ENCODE assay signal across 19 cellular contexts in genomic region chrX:118174516-118174915, GRCh38. TPM values are rescaled to one million over a fixed set of nuclear protein-coding genes. Genes with fewer than 3 reads are reported as not detected.
DNase-seq lines count a peak whose midpoint lies in the region; ATAC-seq, FAIRE-seq and TF ChIP-seq lines count a peak whose summit lies in the region.
"Had no signal": no experiment of that assay in that cellular context is flagged by ENCODE, and none has a peak within 500 bp of the region (broad histone marks: within the 10 kb centered on the region; RNA-seq: fewer than 3 reads in every experiment).

No MANE protein-coding gene starts in this region.

- DNase-seq in astrocyte (ENCODE audit: low read depth) (no peak), pancreas (no peak), NCI-H128 (lab: John Stamatoyannopoulos, UW; ENCODE audit: unreplicated experiment) (no peak), left colon (no peak)
- DNase-seq: ACHN; BE2C; C1 segment of cervical spinal cord; Caco-2; CD4-positive, CD25-positive, alpha-beta regulatory T cell; CD8-positive, alpha-beta memory T cell; DMS79 treated with DMSO at 0.1 percent for 48 hours; GF-D8; H9 had no signal

- no peak overlapping the region for H3K4me3 Mint-ChIP-seq in astrocyte (ENCODE audit: unreplicated experiment)
- H3K4me3 Mint-ChIP-seq: CD4-positive, CD25-positive, alpha-beta regulatory T cell; CD8-positive, alpha-beta memory T cell; H9 had no signal

- WGBS in gastroesophageal sphincter (ENCODE audit: low coverage in 1 of 2), 2 donors: 31 to 45% methylated on average over 2 of the region's 2 CpGs
- 28% methylated on average over 2 of the region's 2 CpGs for WGBS in liver
- WGBS in pancreas, 2 donors: 15 to 21% methylated on average over 2 of the region's 2 CpGs

- FAIRE-seq in astrocyte (lab: Jason Lieb, UNC) (peak; percentile 81), pancreas (lab: Jason Lieb, UNC) (no peak)
- FAIRE-seq: A204.1, H1 had no signal

- H3K4me1 Mint-ChIP-seq in astrocyte (ENCODE audit: low read depth, unreplicated experiment): no peaks in the 10 kb centered on the region
- H3K4me1 Mint-ChIP-seq: CD4-positive, CD25-positive, alpha-beta regulatory T cell; CD8-positive, alpha-beta memory T cell had no signal

- no peak for TF ChIP-seq POLR2A in gastroesophageal sphincter (IDR thresholded peaks at IDR 0.05)

- TF ChIP-seq RAD21 in liver (IDR thresholded peaks at IDR 0.05): no peak

- peaks cover 4% of the 10 kb centered on the region for H3K27me3 Mint-ChIP-seq in astrocyte (ENCODE audit: low read depth, unreplicated experiment)
- H3K27me3 Mint-ChIP-seq: CD4-positive, CD25-positive, alpha-beta regulatory T cell; CD8-positive, alpha-beta memory T cell had no signal

- H4K20me1 ChIP-seq in astrocyte (ENCODE audit: insufficient read depth, low read length): no peaks in the 10 kb centered on the region

- H3K9me3 Mint-ChIP-seq in astrocyte (ENCODE audit: unreplicated experiment): no peaks in the 10 kb centered on the region
- H3K9me3 Mint-ChIP-seq: CD8-positive, alpha-beta memory T cell had no signal

- no peak overlapping the region for H3K4me2 ChIP-seq in astrocyte (ENCODE audit: low read length)

- H3K79me2 ChIP-seq in astrocyte (ENCODE audit: insufficient read depth, low read length): no peaks in the 10 kb centered on the region

- no peak overlapping the region for H3K27ac Mint-ChIP-seq in astrocyte (ENCODE audit: unreplicated experiment)
- H3K27ac Mint-ChIP-seq: CD4-positive, CD25-positive, alpha-beta regulatory T cell; CD8-positive, alpha-beta memory T cell; H9 had no signal

- no peak overlapping the region for H3K4me3 ChIP-seq in astrocyte (ENCODE audit: insufficient read depth, low read depth, low read length)
- no peak overlapping the region for H3K4me3 ChIP-seq in gastroesophageal sphincter
- no peak overlapping the region for H3K4me3 ChIP-seq in liver (ENCODE audit: low read depth in 1 of 3, low read length in 3 of 3)
- H3K4me3 ChIP-seq in pancreas: no peak overlapping the region

- intact Hi-C loops in pancreas (cut with DNase I) (no loop called here), left colon (cut with DNase I, micrococcal nuclease) (no loop called here)

- no peak overlapping the region for H3K9ac ChIP-seq in astrocyte (ENCODE audit: low read length)
- H3K9ac ChIP-seq in liver (ENCODE audit: low read depth in 1 of 2, low read length in 2 of 2): no peak overlapping the region

- no peaks in the 10 kb centered on the region for H3K4me1 ChIP-seq in astrocyte (ENCODE audit: insufficient read depth, low read length)
- no peaks in the 10 kb centered on the region for H3K4me1 ChIP-seq in gastroesophageal sphincter
- H3K4me1 ChIP-seq in liver (ENCODE audit: control insufficient read depth in 4 of 4, insufficient read depth in 4 of 4, low read length in 3 of 4): peaks cover 0 to 4% (median 0%) of the 10 kb centered on the region in 4 donors
- H3K4me1 ChIP-seq in pancreas: peaks cover 0 to 2% (median 0%) of the 10 kb centered on the region in 3 donors
- H3K4me1 ChIP-seq: BE2C had no signal

- H3K27ac ChIP-seq in astrocyte (ENCODE audit: low read depth, low read length): no peak overlapping the region
- no peak overlapping the region for H3K27ac ChIP-seq in gastroesophageal sphincter
- no peak overlapping the region for H3K27ac ChIP-seq in liver (ENCODE audit: low read depth in 1 of 2, low read length in 2 of 2)
- no peak overlapping the region for H3K27ac ChIP-seq in pancreas

- no peak for TF ChIP-seq EP300 in gastroesophageal sphincter (IDR thresholded peaks at IDR 0.05)

- H3K36me3 ChIP-seq in astrocyte (ENCODE audit: insufficient read depth, low read length) (no peaks in the 10 kb centered on the region), gastroesophageal sphincter (no peaks in the 10 kb centered on the region), liver (ENCODE audit: control insufficient read depth in 4 of 4, insufficient read depth in 3 of 4, low read depth in 1 of 4, low read length in 3 of 4) (no peaks in the 10 kb centered on the region), pancreas (no peaks in the 10 kb centered on the region)
- H3K36me3 ChIP-seq: BE2C had no signal

- no peaks in the 10 kb centered on the region for H3K36me3 Mint-ChIP-seq in astrocyte (ENCODE audit: low read depth, unreplicated experiment)
- H3K36me3 Mint-ChIP-seq: CD4-positive, CD25-positive, alpha-beta regulatory T cell; CD8-positive, alpha-beta memory T cell had no signal

- H3K27me3 ChIP-seq in astrocyte (ENCODE audit: insufficient read depth, low read length): no peaks in the 10 kb centered on the region
- no peaks in the 10 kb centered on the region for H3K27me3 ChIP-seq in gastroesophageal sphincter
- no peaks in the 10 kb centered on the region for H3K27me3 ChIP-seq in liver (ENCODE audit: control insufficient read depth in 4 of 4, insufficient read depth in 4 of 4, low read length in 3 of 4)
- no peaks in the 10 kb centered on the region for H3K27me3 ChIP-seq in pancreas
- H3K27me3 ChIP-seq: BE2C had no signal

- no peak for TF ChIP-seq CTCF in astrocyte (IDR thresholded peaks at IDR 0.05; ENCODE audit: insufficient read depth, low read depth, low read length)
- TF ChIP-seq CTCF in gastroesophageal sphincter (IDR thresholded peaks at IDR 0.05): no peak
- no peak for TF ChIP-seq CTCF in liver (IDR thresholded peaks at IDR 0.05; ENCODE audit: low read depth, low read length, missing input control)
- no peak for TF ChIP-seq CTCF in pancreas (IDR thresholded peaks at IDR 0.05)

- ATAC-seq in gastroesophageal sphincter (peak; percentile 34), pancreas (peak; percentile 58 to 83 (median 73)), GM18861 (IDR thresholded peaks at IDR 0.05; ENCODE audit: unreplicated experiment) (no peak), left colon (no peak), HG02973 (IDR thresholded peaks at IDR 0.05; ENCODE audit: unreplicated experiment) (no peak)

- no peak overlapping the region for H2AFZ ChIP-seq in astrocyte (ENCODE audit: low read depth, low read length)

- H3K9me3 ChIP-seq in astrocyte (ENCODE audit: insufficient read depth, low read depth, low read length) (no peaks in the 10 kb centered on the region), gastroesophageal sphincter (no peaks in the 10 kb centered on the region), liver (ENCODE audit: control insufficient read depth in 4 of 4, low read length in 3 of 4) (no peaks in the 10 kb centered on the region), pancreas (no peaks in the 10 kb centered on the region)
- H3K9me3 ChIP-seq: BE2C, Caco-2 had no signal

TF ChIP-seq in liver, 16 proteins besides CTCF, POLR2A, EP300 and RAD21:
- TF ChIP-seq HNF4A (conservative IDR thresholded peaks at IDR 0.05) (peak; percentile 66 to 71), FOXA1 (IDR thresholded peaks at IDR 0.05) (no peak), MAX (IDR thresholded peaks at IDR 0.05) (no peak), ZBTB33 (IDR thresholded peaks at IDR 0.05) (no peak), HNF4G (IDR thresholded peaks at IDR 0.05) (no peak), TAF1 (conservative IDR thresholded peaks at IDR 0.05) (no peak), RXRA (IDR thresholded peaks at IDR 0.05) (peak; percentile 21 to 55), NR2F2 (IDR thresholded peaks at IDR 0.05) (no peak), GABPA (IDR thresholded peaks at IDR 0.05 in 1 of 2, conservative IDR thresholded peaks at IDR 0.05 in 1 of 2) (no peak), SP1 (IDR thresholded peaks at IDR 0.05) (peak; percentile 41), EGR1 (IDR thresholded peaks at IDR 0.05; ENCODE audit: low read depth in 2 of 2) (no peak), FOXA2 (IDR thresholded peaks at IDR 0.05) (no peak), JUND (IDR thresholded peaks at IDR 0.05) (peak in 1 of 2 donors; percentile 10)
TF ChIP-seq in liver: peak in this region for 4.

RNA-seq across cellular contexts. Expression of gene KLHL13, which starts 57.9 kb away (rescaled TPM):
- total RNA-seq in astrocyte (3.1 and 5.6 TPM in 2 replicates), gastroesophageal sphincter (10 to 100 TPM; 14.2 to 32.6 (median 21.8) TPM), liver (1 to 10 TPM; 5.3 TPM), pancreas (1 to 10 TPM; 1.7 to 4.9 (median 3.4) TPM), left colon (1 to 10 TPM; 3.0 to 6.3 TPM)
- polyA plus RNA-seq in liver (1 to 10 TPM in 1 of 2 donors, under 1 TPM in 1; 0.76 to 1.4 TPM), pancreas (1 to 10 TPM; 1.1 to 1.5 TPM)

Comparison
In these comparisons a context has a peak if more than half of its experiments do, and no peak if none do; other contexts are left out.
1. ATAC-seq: peak in gastroesophageal sphincter (single experiment) and pancreas (4 of 4); none in GM18861 (single experiment), left colon (single experiment) and HG02973 (single experiment).